Comparison of ENCODE assay signal across 8 cellular contexts in the genomic region with DNA sequence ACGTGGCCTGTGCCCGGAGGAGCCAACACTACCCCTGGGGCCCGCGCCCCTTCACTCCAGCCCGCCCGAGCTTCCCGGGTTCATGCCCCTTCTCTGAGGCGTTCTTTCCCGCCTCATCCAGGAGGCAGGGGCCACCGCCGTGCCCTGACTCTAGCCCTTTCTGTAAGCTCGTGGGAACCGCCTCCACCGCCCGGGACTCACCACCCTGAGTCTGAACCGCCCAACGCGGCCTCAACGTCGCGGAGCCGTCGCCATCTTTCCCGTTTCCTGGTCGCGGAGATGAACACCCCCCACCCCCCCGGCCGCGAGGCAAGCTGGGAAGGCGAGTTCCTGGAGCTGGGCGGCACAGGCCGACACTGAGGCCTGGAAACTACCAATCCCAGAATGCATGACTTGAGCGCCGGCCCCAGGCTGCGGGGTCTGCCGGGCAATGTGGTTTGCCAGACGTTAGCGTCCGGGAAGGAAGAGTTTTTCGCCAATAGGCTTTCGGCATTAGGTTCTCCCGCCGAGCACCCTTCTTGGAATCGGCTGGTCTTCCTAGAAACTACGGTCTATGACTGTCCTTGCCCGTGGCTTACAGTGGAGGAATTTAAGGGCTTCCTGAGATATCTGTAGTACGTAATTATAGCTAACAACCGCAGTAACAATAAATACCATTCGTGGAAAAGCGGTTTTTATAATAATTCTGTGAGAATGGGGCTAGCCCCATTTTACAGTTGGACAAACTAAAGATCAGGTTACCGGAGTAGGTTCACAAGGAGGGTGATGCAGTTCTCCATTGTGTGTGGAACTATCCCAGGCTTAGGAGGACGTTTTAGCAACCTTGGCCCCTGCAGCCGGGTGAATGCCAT. TPM values are rescaled to one million over a fixed set of nuclear protein-coding genes. Genes with fewer than 3 reads are reported as not detected.
DNase-seq lines count a peak whose midpoint lies in the region; ATAC-seq, FAIRE-seq and TF ChIP-seq lines count a peak whose summit lies in the region.

A gene (minus strand): TSS at position 281 of the 851 bp plus-strand sequence. CDS start 6,381 bp downstream, outside the sequence.

- TF ChIP-seq CTCF in AG09319 (IDR thresholded peaks at IDR 0.05; ENCODE audit: low read depth, low read length) (no peak), keratinocyte (optimal IDR thresholded peaks at IDR 0.05 in 1 of 3, IDR thresholded peaks at IDR 0.05 in 1 of 3, conservative IDR thresholded peaks at IDR 0.05 in 1 of 3; ENCODE audit: extremely low read depth in 1 of 3, insufficient read depth in 2 of 3, low read length in 3 of 3) (no peak)

- peaks cover 42% of the 10 kb centered on the region for H3K79me2 ChIP-seq in keratinocyte (ENCODE audit: control insufficient read depth, insufficient read depth, low read length)

- no peaks in the 10 kb centered on the region for H4K20me1 ChIP-seq in keratinocyte (ENCODE audit: control insufficient read depth, extremely low read depth, insufficient read depth, low read length)

- ATAC-seq in GM19035 (IDR thresholded peaks at IDR 0.05; ENCODE audit: unreplicated experiment) = peak; percentile 90
- ATAC-seq in HG03354 (IDR thresholded peaks at IDR 0.05; ENCODE audit: poor library complexity, severe bottlenecking, unreplicated experiment) = peak; percentile 94
- peak; percentile 97 to 98 for ATAC-seq in activated CD4-positive, CD25-positive, alpha-beta regulatory T cell treated with anti-CD3 and anti-CD28 coated beads, Interleukin-2, amount 50 U/mL, for 24 hours

- dilution Hi-C loops in keratinocyte (cut with MboI; ENCODE audit: extremely low pct_ligation_motif_present, low sequenced_read_pairs) = no loop called here

- H3K27ac ChIP-seq in keratinocyte (ENCODE audit: control insufficient read depth, insufficient read depth, low read length) = peak within 1 kb of the TSS; percentile 87

- H3K27me3 ChIP-seq in keratinocyte (ENCODE audit: control insufficient read depth, extremely low read depth, insufficient read depth, low read length) = no peaks in the 10 kb centered on the region

- no peaks in the 10 kb centered on the region for H3K9me1 ChIP-seq in keratinocyte (ENCODE audit: control insufficient read depth, extremely low read depth, insufficient read depth, low read length)

- no peaks in the 10 kb centered on the region for H3K9me3 ChIP-seq in keratinocyte (ENCODE audit: control insufficient read depth, low read depth, low read length)

- DNase-seq in AG09319 (ENCODE audit: extremely low read depth, low read depth) (peak; percentile 91), NCI-H446 treated with DMSO at 0.1 percent for 48 hours (lab: John Stamatoyannopoulos, UW) (peak; percentile 96), cerebellar cortex (ENCODE audit: low spot score) (peak; percentile 99), keratinocyte (ENCODE audit: low read depth, low spot score) (peak; percentile 78)
- DNase-seq in stimulated activated CD4-positive, alpha-beta T cell treated with anti-CD3 and anti-CD28 coated beads, Interleukin-15, amount 100 ng/mL, for 1 hour (ENCODE audit: low read depth in 1 of 2, low spot score in 1 of 2) = peak; percentile 82 to 86

- peak within 1 kb of the TSS; percentile 95 for H3K9ac ChIP-seq in keratinocyte (ENCODE audit: control insufficient read depth, extremely low read depth, insufficient read depth, low read length)

- peaks cover 16% of the 10 kb centered on the region for H3K4me1 ChIP-seq in keratinocyte (ENCODE audit: control insufficient read depth, extremely low read depth, insufficient read depth, low read length)

- peak within 1 kb of the TSS; percentile 84 for H3K4me2 ChIP-seq in keratinocyte (ENCODE audit: control insufficient read depth, extremely low read depth, insufficient read depth, low read depth, low read length)

- peak within 1 kb of the TSS; percentile 79 to 99 (median 99) for H3K4me3 ChIP-seq in keratinocyte (ENCODE audit: control insufficient read depth in 2 of 3, extremely low read depth in 1 of 3, insufficient read depth in 2 of 3, low read depth in 1 of 3, low read length in 3 of 3)

- H3K36me3 ChIP-seq in keratinocyte (ENCODE audit: control insufficient read depth in 2 of 2, extremely low read depth in 1 of 2, insufficient read depth in 2 of 2, low read length in 2 of 2) = peaks cover 0 to 1% of the 10 kb centered on the region in 2 experiments

- peak within 1 kb of the TSS; percentile 97 for H2AFZ ChIP-seq in keratinocyte (ENCODE audit: control insufficient read depth, low read length)

- peak; percentile 44 for FAIRE-seq in keratinocyte (lab: Jason Lieb, UNC)

RNA-seq across cellular contexts. Expression of the gene that starts here (rescaled TPM):
- 36.9 to 64.6 TPM (median 57.8 TPM) in 3 replicates for polyA plus RNA-seq in keratinocyte
- polyA plus RNA-seq in keratinocyte (2011; ENCODE audit: low read depth) = 110 TPM
- polyA plus RNA-seq in keratinocyte (2011; cell fraction: cytosol; rRNA removed) = 36.4 and 38.7 TPM in 2 replicates
- polyA plus RNA-seq in keratinocyte (2011; cell fraction: nucleus; rRNA removed) = 98.9 and 125 TPM in 2 replicates
- polyA plus RNA-seq in keratinocyte (2012; ENCODE audit: low replicate concordance) = 45.2 and 68.6 TPM in 2 replicates
- polyA minus RNA-seq in keratinocyte = 36.0 to 54.1 TPM (median 45.5 TPM) in 3 replicates
- 18.0 TPM for polyA minus RNA-seq in keratinocyte (2011; cell fraction: cytosol; rRNA and poly(A)+ RNA removed)
- 19.8 and 39.9 TPM in 2 replicates for polyA minus RNA-seq in keratinocyte (2011; cell fraction: nucleus; rRNA and poly(A)+ RNA removed)

Comparison
In these comparisons a context has a peak if more than half of its experiments do, and no peak if none do; other contexts are left out.
1. Peak in every context shown above with its lines: DNase-seq, ATAC-seq, H3K4me3 ChIP-seq and H3K27ac ChIP-seq.